8 cellular contexts compared by ENCODE assay signal in the genomic region with DNA sequence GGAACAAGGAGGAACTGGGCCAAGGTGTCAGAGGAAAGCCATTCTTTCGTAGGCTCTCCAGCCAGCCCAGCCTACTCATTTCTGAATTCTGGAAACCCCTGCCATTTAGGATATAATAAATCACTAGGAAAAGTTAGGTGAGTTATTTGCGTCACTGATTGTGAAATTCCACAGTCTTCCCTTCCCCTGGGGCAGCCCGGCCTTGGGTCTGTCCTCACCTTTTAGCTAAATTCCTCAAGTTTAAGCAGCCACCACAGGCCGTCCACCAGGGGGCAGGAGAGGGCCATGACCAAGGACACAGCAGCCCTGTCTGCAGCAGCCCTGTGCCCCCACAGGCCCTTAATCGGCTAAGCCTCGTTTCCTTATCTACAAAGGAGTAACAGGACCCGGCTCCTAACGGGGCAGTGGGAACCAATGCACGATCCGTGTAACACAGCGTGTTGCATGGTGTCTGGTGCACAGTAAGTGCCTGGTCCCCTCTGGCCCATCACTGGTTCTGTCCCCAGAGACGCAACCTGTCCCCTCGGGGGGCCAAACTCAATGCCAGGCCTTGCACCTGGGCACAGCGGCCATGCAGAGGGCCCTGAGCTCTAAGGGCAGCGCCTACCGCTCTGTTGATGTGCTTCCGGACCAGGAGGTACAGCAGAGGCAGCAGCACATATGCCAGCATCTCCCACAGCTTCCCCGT. TPM values are rescaled to one million over a fixed set of nuclear protein-coding genes. Genes with fewer than 3 reads are reported as not detected.
A peak's percentile ranks its signal among the peaks of the same experiment; 100 is the strongest.
DNase-seq lines count a peak whose midpoint lies in the region; ATAC-seq and TF ChIP-seq lines count a peak whose summit lies in the region.

No MANE protein-coding gene starts in this region.

- peak; percentile 85 for DNase-seq in AG04450 (ENCODE audit: low read depth, low spot score)
- DNase-seq in NCI-H2227 treated with DMSO at 0.1 percent for 48 hours (lab: John Stamatoyannopoulos, UW): peak; percentile 74
- DNase-seq in activated CD4-positive, CD25-positive, alpha-beta regulatory T cell treated with anti-CD3 and anti-CD28 coated beads, Interleukin-2, amount 50 U/mL, for 72 hours: peak; percentile 89
- peak in 60 of 61 donors; percentile 8 to 93 (median 71) for DNase-seq in caudate nucleus (lab: John Stamatoyannopoulos, UW)
- peak; percentile 81 for DNase-seq in kidney epithelial cell (ENCODE audit: low read depth)
- peak; percentile 78 to 86 for DNase-seq in stimulated activated CD4-positive, alpha-beta T cell treated with anti-CD3 and anti-CD28 coated beads, Interleukin-1b, Interleukin-23, amount 100 ng/mL, for 4 hours (ENCODE audit: low read depth in 2 of 2)
- DNase-seq in GOT3 (lab: John Stamatoyannopoulos, UW): no peak

- ATAC-seq in GM19395 (IDR thresholded peaks at IDR 0.05; ENCODE audit: unreplicated experiment): peak; percentile 74

- no peaks in the 10 kb centered on the region for H3K36me3 ChIP-seq in kidney epithelial cell (ENCODE audit: control insufficient read depth, insufficient read depth, low read length)

- H3K27me3 ChIP-seq in AG04450 (ENCODE audit: control insufficient read depth, insufficient read depth, low read length) (no peaks in the 10 kb centered on the region), kidney epithelial cell (ENCODE audit: control insufficient read depth, insufficient read depth, low read length) (no peaks in the 10 kb centered on the region)

- TF ChIP-seq CTCF in AG04450 (IDR thresholded peaks at IDR 0.05; ENCODE audit: low read depth, low read length) (peak; percentile 96), kidney epithelial cell (IDR thresholded peaks at IDR 0.05; ENCODE audit: insufficient read depth, low read length, poor library complexity, severe bottlenecking) (peak; percentile 96)

- H3K4me3 ChIP-seq in AG04450 (ENCODE audit: low read depth, low read length) (no peak overlapping the region), kidney epithelial cell (ENCODE audit: low read depth, low read length) (no peak overlapping the region)

- H3K9me3 ChIP-seq in AG04450 (ENCODE audit: control insufficient read depth, insufficient read depth, low read length): no peaks in the 10 kb centered on the region

- CTCF ChIA-PET in AG04450 (lab: Charles Lee): interaction anchor here (0.5 to 2.4 kb wide), 30 partner anchors 9 to 1238 kb away, joined by 3 to 16 read pairs (median 5); partner anchors contain the start of gene H6PD

- POLR2A ChIA-PET in AG04450 (lab: Yijun Ruan, JAX): interaction anchor here (0.7 kb wide), 1 partner anchor 123 kb away, joined by 3 read pairs; no protein-coding TSS in a partner anchor

- H3K27ac ChIP-seq in AG04450 (ENCODE audit: low read depth, low read length) (peak overlapping the region; percentile 11), caudate nucleus (ENCODE audit: low read depth, low read length) (no peak overlapping the region)

RNA-seq across cellular contexts. Expression of gene GPR157, which starts 18.1 kb away (rescaled TPM):
- polyA plus RNA-seq in AG04450 (2011; rRNA removed): 1.1 TPM in 2 replicates
- polyA minus RNA-seq in AG04450 (2011; rRNA and poly(A)+ RNA removed): 2.7 and 4.0 TPM in 2 replicates
- total RNA-seq in kidney epithelial cell: 6.4 and 9.4 TPM in 2 replicates

RNA-seq across cellular contexts. Expression of gene SLC2A5, which starts 41.4 kb away (rescaled TPM):
- polyA plus RNA-seq in AG04450 (2011; rRNA removed): 0.20 and 0.21 TPM in 2 replicates
- 0.70 TPM in 1 of 2 replicates, not detected in the other for polyA minus RNA-seq in AG04450 (2011; rRNA and poly(A)+ RNA removed)
- total RNA-seq in kidney epithelial cell: 0.07 TPM in 1 of 2 replicates, not detected in the other
